14 cellular contexts compared by ENCODE assay signal in the genomic region with DNA sequence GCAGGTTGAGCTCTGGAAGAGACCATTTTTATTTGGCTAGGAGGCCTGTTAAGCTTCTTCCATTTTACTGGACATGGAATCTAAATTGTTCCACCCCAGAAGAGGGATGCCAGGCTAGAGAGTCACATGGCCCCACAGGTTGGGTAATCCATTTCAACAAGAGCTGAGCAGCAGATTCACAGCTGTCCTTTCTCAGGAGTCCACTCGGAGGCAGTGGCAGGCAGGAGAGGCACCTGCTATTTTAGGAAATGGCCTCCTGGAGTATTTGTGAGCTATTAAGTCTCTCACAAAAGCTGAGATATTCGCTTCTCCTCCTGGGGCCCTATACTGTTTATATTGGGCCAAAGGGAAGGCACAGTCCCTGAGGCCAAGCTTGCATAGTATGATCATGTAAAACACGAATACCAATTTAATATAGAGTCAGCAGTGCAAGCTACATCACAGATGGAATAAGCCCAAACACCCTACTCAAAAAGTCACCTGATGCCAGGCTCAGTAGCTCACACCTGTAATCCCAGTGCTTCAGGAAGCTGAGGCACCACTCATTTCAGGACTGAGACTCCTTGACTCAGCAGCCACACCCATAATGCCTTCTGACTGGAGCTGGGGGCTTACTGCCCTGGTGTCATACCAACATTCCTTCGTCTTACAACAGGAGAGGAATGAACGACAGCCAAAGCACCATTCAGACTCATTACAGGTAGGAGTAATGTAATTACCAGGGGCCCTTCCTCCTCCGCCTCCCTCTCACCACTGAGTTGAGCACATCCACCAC.
DNase-seq lines count a peak whose midpoint lies in the region; ATAC-seq, FAIRE-seq and TF ChIP-seq lines count a peak whose summit lies in the region.
"Had no signal": no experiment of that assay in that cellular context is flagged by ENCODE, and none has a peak within 500 bp of the region (broad histone marks: within the 10 kb centered on the region; RNA-seq: fewer than 3 reads in every experiment).

No MANE protein-coding gene starts in this region.

- BruUV-seq in PC-3 (replicated peaks; lab: Mats Ljungman, UMichigan) = no TSS peak

- DNase-seq in NCI-H748 (lab: John Stamatoyannopoulos, UW; ENCODE audit: unreplicated experiment) = peak; percentile 11
- DNase-seq in NCI-H748 treated with DMSO at 0.1 percent for 48 hours (lab: John Stamatoyannopoulos, UW) = no peak
- DNase-seq in GM12892 (ENCODE audit: insufficient read length) = no peak
- DNase-seq in PC-3 = peak; percentile 32
- DNase-seq in lower lobe of right lung = no peak
- no peak for DNase-seq in effector memory CD8-positive, alpha-beta T cell
- DNase-seq in GM19238 (ENCODE audit: insufficient read length, low spot score) = no peak
- no peak for DNase-seq in dermis blood vessel endothelial cell
- DNase-seq: heart right ventricle, NCI-H1092, NCI-H774, occipital lobe, SJCRH30 had no signal

- H2AFZ ChIP-seq in PC-3 (ENCODE audit: low read length) = no peak overlapping the region

- H3K4me2 ChIP-seq in PC-3 (ENCODE audit: low read length) = no peak overlapping the region

- H3K27ac ChIP-seq in PC-3 (ENCODE audit: low read length) = no peak overlapping the region
- H3K27ac ChIP-seq in lower lobe of right lung = no peak overlapping the region
- H3K27ac ChIP-seq: heart right ventricle, SJCRH30 had no signal

- intact Hi-C loops in PC-3 (cut with micrococcal nuclease) = no loop called here
- intact Hi-C loops in lower lobe of right lung (cut with DNase I) = no loop called here

- H3K27me3 ChIP-seq in PC-3 (ENCODE audit: low read length) = no peaks in the 10 kb centered on the region
- no peaks in the 10 kb centered on the region for H3K27me3 ChIP-seq in lower lobe of right lung (ENCODE audit: low read depth)
- H3K27me3 ChIP-seq: heart right ventricle, SJCRH30 had no signal

- no peaks in the 10 kb centered on the region for H3K9me3 Mint-ChIP-seq in effector memory CD8-positive, alpha-beta T cell

- no peaks in the 10 kb centered on the region for H3K9me2 ChIP-seq in PC-3 (replicated peaks; ENCODE audit: low read length)

- H4K20me1 ChIP-seq in PC-3 (ENCODE audit: low read length) = no peaks in the 10 kb centered on the region; the same call in 1 of the 2 replicates

- H3K4me3 ChIP-seq in PC-3 (ENCODE audit: low read length) (no peak overlapping the region), lower lobe of right lung (no peak overlapping the region)
- H3K4me3 ChIP-seq: heart right ventricle, SJCRH30 had no signal

- H3F3A ChIP-seq in PC-3 (ENCODE audit: low read length, unreplicated experiment) = no peaks in the 10 kb centered on the region

- no peaks in the 10 kb centered on the region for H3K27me3 Mint-ChIP-seq in effector memory CD8-positive, alpha-beta T cell

- no peaks in the 10 kb centered on the region for H3K79me2 ChIP-seq in PC-3 (ENCODE audit: low read length)

- TF ChIP-seq POLR2A in GM12892 (IDR thresholded peaks at IDR 0.05; ENCODE audit: low read depth, low read length) = no peak

- H3K4me1 ChIP-seq in PC-3 (ENCODE audit: insufficient read depth, low read length) (peaks cover 6% of the 10 kb centered on the region; the same call in 1 of the 2 replicates), lower lobe of right lung (peaks cover 10% of the 10 kb centered on the region)
- H3K4me1 ChIP-seq: SJCRH30 had no signal

- H3K36me3 ChIP-seq in PC-3 (ENCODE audit: low read depth, low read length) = no peaks in the 10 kb centered on the region
- H3K36me3 ChIP-seq in lower lobe of right lung = no peaks in the 10 kb centered on the region
- H3K36me3 ChIP-seq: SJCRH30 had no signal

- peak overlapping the region in 1 of 2 donors; percentile 22 for H3K27ac Mint-ChIP-seq in effector memory CD8-positive, alpha-beta T cell

- FAIRE-seq in GM12892 (lab: Jason Lieb, UNC) = peak; percentile 60
- FAIRE-seq: endothelial cell of umbilical vein had no signal

- no peaks in the 10 kb centered on the region for H3K36me3 Mint-ChIP-seq in effector memory CD8-positive, alpha-beta T cell (ENCODE audit: insufficient read depth)

- H3K4me3 Mint-ChIP-seq in effector memory CD8-positive, alpha-beta T cell = no peak overlapping the region

- no peak overlapping the region for H3K9ac ChIP-seq in PC-3 (ENCODE audit: low read length)

- POLR2A ChIA-PET in PC-3 (lab: Charles Lee; ENCODE audit: unreplicated experiment) = no interaction called here

- no peaks in the 10 kb centered on the region for H3K9me3 ChIP-seq in PC-3 (ENCODE audit: low read length)
- H3K9me3 ChIP-seq in lower lobe of right lung = no peaks in the 10 kb centered on the region
- H3K9me3 ChIP-seq: SJCRH30 had no signal

- ATAC-seq in PC-3 (peak; percentile 37; the same call in 1 of the 2 replicates), lower lobe of right lung (peak; percentile 70 to 85)
- no peak for ATAC-seq in effector memory CD8-positive, alpha-beta T cell (replicated peaks)

- TF ChIP-seq CTCF in PC-3 (conservative IDR thresholded peaks at IDR 0.05; ENCODE audit: low read depth, low read length) = no peak
- no peak for TF ChIP-seq CTCF in lower lobe of right lung (IDR thresholded peaks at IDR 0.05)

- peaks cover 4 to 9% of the 10 kb centered on the region in 2 donors for H3K4me1 Mint-ChIP-seq in effector memory CD8-positive, alpha-beta T cell (ENCODE audit: low read depth in 2 of 2)

- CTCF ChIA-PET in PC-3 (lab: Charles Lee) = no interaction called here

Comparison
In these comparisons a context has a peak if more than half of its experiments do, and no peak if none do; other contexts are left out.
1. DNase-seq: peak in NCI-H748 (single experiment) and PC-3 (single experiment); none in NCI-H748 treated with DMSO at 0.1 percent for 48 hours (single experiment), GM12892 (single experiment), lower lobe of right lung (single experiment), effector memory CD8-positive, alpha-beta T cell (0 of 3), GM19238 (single experiment) and dermis blood vessel endothelial cell (single experiment).